9 cellular contexts compared by ENCODE assay signal in the genomic region with DNA sequence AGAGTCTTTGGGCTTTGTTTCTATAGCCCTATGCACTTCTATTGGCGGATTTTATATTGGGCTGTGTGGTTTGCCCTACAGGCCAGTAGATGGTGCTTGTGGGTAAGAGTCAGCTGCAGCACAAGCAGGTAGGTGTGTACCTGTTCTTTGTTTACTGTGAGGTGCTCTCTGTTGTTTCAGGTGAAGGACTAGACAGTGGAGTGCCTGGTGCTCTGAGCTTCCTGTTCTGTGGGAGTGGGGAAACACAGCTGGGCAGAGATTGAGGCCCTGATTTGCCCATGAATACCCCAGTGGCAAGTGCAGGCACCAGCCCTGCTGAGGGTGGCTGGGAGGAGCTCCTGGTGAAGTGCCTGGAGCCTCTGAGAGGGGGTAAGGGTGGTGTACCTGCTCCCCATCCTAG. TPM values are rescaled to one million over a fixed set of nuclear protein-coding genes. Genes with fewer than 3 reads are reported as not detected.
DNase-seq lines count a peak whose midpoint lies in the region; ATAC-seq and TF ChIP-seq lines count a peak whose summit lies in the region.
"Had no signal": no experiment of that assay in that cellular context is flagged by ENCODE, and none has a peak within 500 bp of the region (broad histone marks: within the 10 kb centered on the region; RNA-seq: fewer than 3 reads in every experiment).

No MANE protein-coding gene starts in this region.

- H3K27ac ChIP-seq in left lung (no peak overlapping the region), aorta (ENCODE audit: low read depth in 1 of 2, low read length in 2 of 2) (no peak overlapping the region)
- H3K27ac ChIP-seq: neutrophil had no signal

- 40 to 60% methylated on average over 1 of the region's 1 CpG for whole genome bisulfite sequencing in lower leg skin, 2 donors
- 44 to 55% methylated on average over 1 of the region's 1 CpG for WGBS in aorta, 2 donors

- H3K9me3 ChIP-seq in left lung, result no peaks in the 10 kb centered on the region
- no peaks in the 10 kb centered on the region for H3K9me3 ChIP-seq in aorta (ENCODE audit: control insufficient read depth, low read length)
- H3K9me3 ChIP-seq: neutrophil had no signal

- no peak for TF ChIP-seq POLR2A in lower leg skin (IDR thresholded peaks at IDR 0.05)

- 0 out of 2 replicates have a peak, but pooled peaks have one; percentile 14 for TF ChIP-seq CTCF in WI38 (IDR thresholded peaks at IDR 0.05; ENCODE audit: low read depth, low read length)
- TF ChIP-seq CTCF in left lung (IDR thresholded peaks at IDR 0.05), result peak in 1 of 2 donors; percentile 40
- TF ChIP-seq CTCF in lower leg skin (IDR thresholded peaks at IDR 0.05), result no peak

- H3K4me3 ChIP-seq in WI38 (ENCODE audit: low read depth, low read length), result no peak overlapping the region
- no peak overlapping the region for H3K4me3 ChIP-seq in left lung
- H3K4me3 ChIP-seq in lower leg skin (ENCODE audit: low read depth, poor library complexity, severe bottlenecking), result no peak overlapping the region
- no peak overlapping the region for H3K4me3 ChIP-seq in aorta (ENCODE audit: low read length in 2 of 2)

- H3K36me3 ChIP-seq in left lung, result no peaks in the 10 kb centered on the region
- no peaks in the 10 kb centered on the region for H3K36me3 ChIP-seq in aorta (ENCODE audit: control insufficient read depth in 1 of 2, insufficient read depth in 2 of 2, low read length in 1 of 2)
- H3K36me3 ChIP-seq: neutrophil had no signal

- intact Hi-C loops in left lung (cut with DNase I) (no loop called here), lower leg skin (cut with DNase I; ENCODE audit: low total_unique reads) (no loop called here), aorta (cut with DNase I) (no loop called here)

- ATAC-seq in HG03520 (IDR thresholded peaks at IDR 0.05; ENCODE audit: unreplicated experiment) (peak; percentile 80), left lung (peak; percentile 98), aorta (ENCODE audit: low FRiP score) (no peak)

- no peaks in the 10 kb centered on the region for H3K4me1 ChIP-seq in left lung
- H3K4me1 ChIP-seq in aorta (ENCODE audit: control insufficient read depth in 1 of 2, insufficient read depth in 2 of 2, low read length in 2 of 2), result no peaks in the 10 kb centered on the region

- DNase-seq in NCI-H1092 treated with DMSO at 0.1 percent for 48 hours (lab: John Stamatoyannopoulos, UW) (peak; percentile 28), NCI-H1092 (lab: John Stamatoyannopoulos, UW) (no peak), left lung (no peak), lower leg skin (ENCODE audit: low spot score in 2 of 2) (no peak), aorta (no peak), activated gamma-delta T cell (lab: John Stamatoyannopoulos, UW) (no peak)

- no peaks in the 10 kb centered on the region for H3K27me3 ChIP-seq in left lung
- no peaks in the 10 kb centered on the region for H3K27me3 ChIP-seq in aorta (ENCODE audit: control insufficient read depth in 1 of 2, insufficient read depth in 2 of 2, low read length in 1 of 2)

RNA-seq across cellular contexts. Expression of a gene that starts 26.3 kb away (rescaled TPM):
- total RNA-seq in left lung, result not detected
- total RNA-seq in lower leg skin, result not detected
- total RNA-seq in aorta, result not detected
- not detected for polyA plus RNA-seq in aorta
